32 cellular contexts compared by ENCODE assay signal in genomic region chr21:44322621-44323325, GRCh38. TPM values are rescaled to one million over a fixed set of nuclear protein-coding genes. Genes with fewer than 3 reads are reported as not detected.
"Had no signal": no experiment of that assay in that cellular context is flagged by ENCODE, and none has a peak within 500 bp of the region (broad histone marks: within the 10 kb centered on the region; RNA-seq: fewer than 3 reads in every experiment).

No MANE protein-coding gene starts in this region.

- H3K27me3 Mint-ChIP-seq: dendritic cell treated with granulocyte-macrophage colony-stimulating factor and Interleukin-4, amounts not matched to agents 40 ng/mL and 50 ng/mL, for 4 days; naive thymus-derived CD4-positive, alpha-beta T cell; stimulated activated memory B cell treated with anti-CD40 and anti-IgM and Interleukin-4, amounts not matched to agents 10 μg/mL and 1 μg/mL and 100 μg/mL, for 72 hours; stimulated activated naive CD8-positive, alpha-beta T cell treated with anti-CD3 and anti-CD28 coated beads, Interleukin-15, Interleukin-2, amounts not matched to agents 100 ng/mL and 50 ng/mL, for 24 hours had no signal

- H3K9ac ChIP-seq: neural progenitor cell had no signal

- FAIRE-seq: keratinocyte had no signal

- H3K4me2 ChIP-seq: neural progenitor cell had no signal

- H3K4me1 Mint-ChIP-seq: endodermal cell; mesothelial cell of epicardium; naive thymus-derived CD4-positive, alpha-beta T cell; nephron; neural progenitor cell; stimulated activated memory B cell treated with anti-CD40 and anti-IgM and Interleukin-4, amounts not matched to agents 10 μg/mL and 1 μg/mL and 100 μg/mL, for 72 hours had no signal

- H3K4me1 ChIP-seq: colonic mucosa, gastrocnemius medialis, neural progenitor cell, prostate gland, right atrium auricular region, sigmoid colon, upper lobe of left lung, uterus had no signal

- H3K9me3 ChIP-seq: colonic mucosa, gastrocnemius medialis, mucosa of descending colon, prostate gland, right atrium auricular region, sigmoid colon, thoracic aorta, tibial nerve, upper lobe of left lung, uterus had no signal

- H3K9me3 Mint-ChIP-seq: dendritic cell treated with granulocyte-macrophage colony-stimulating factor and Interleukin-4, amounts not matched to agents 40 ng/mL and 50 ng/mL, for 4 days; endodermal cell; mesothelial cell of epicardium; naive thymus-derived CD4-positive, alpha-beta T cell; nephron; neural progenitor cell; stimulated activated memory B cell treated with anti-CD40 and anti-IgM and Interleukin-4, amounts not matched to agents 10 μg/mL and 1 μg/mL and 100 μg/mL, for 72 hours; stimulated activated naive CD8-positive, alpha-beta T cell treated with anti-CD3 and anti-CD28 coated beads, Interleukin-15, Interleukin-2, amounts not matched to agents 100 ng/mL and 50 ng/mL, for 24 hours had no signal

- H3K27me3 ChIP-seq: colonic mucosa, gastrocnemius medialis, neural progenitor cell, right atrium auricular region, sigmoid colon, tibial nerve, upper lobe of left lung, uterus had no signal

- H3K36me3 ChIP-seq: gastrocnemius medialis, neural progenitor cell, uterus had no signal

- H2AFZ ChIP-seq: neural progenitor cell had no signal

- ATAC-seq: esophagus mucosa; mucosa of descending colon; naive thymus-derived CD4-positive, alpha-beta T cell; stimulated activated memory B cell treated with anti-CD40 and anti-IgM and Interleukin-4, amounts not matched to agents 10 μg/mL and 1 μg/mL and 100 μg/mL, for 72 hours had no signal

- H3K4me3 ChIP-seq: colonic mucosa, gastrocnemius medialis, lung, mucosa of descending colon, neural progenitor cell, prostate gland, right atrium auricular region, sigmoid colon, thoracic aorta, tibial nerve, upper lobe of left lung, uterus had no signal

- H3K27ac ChIP-seq: colonic mucosa, epithelial cell of prostate, gastrocnemius medialis, neural progenitor cell, prostate gland, right atrium auricular region, sigmoid colon, thoracic aorta, upper lobe of left lung, uterus had no signal

- H3K27ac Mint-ChIP-seq: dendritic cell treated with granulocyte-macrophage colony-stimulating factor and Interleukin-4, amounts not matched to agents 40 ng/mL and 50 ng/mL, for 4 days; endodermal cell; mesothelial cell of epicardium; nephron; neural progenitor cell; stimulated activated memory B cell treated with anti-CD40 and anti-IgM and Interleukin-4, amounts not matched to agents 10 μg/mL and 1 μg/mL and 100 μg/mL, for 72 hours; stimulated activated naive CD8-positive, alpha-beta T cell treated with anti-CD3 and anti-CD28 coated beads, Interleukin-15, Interleukin-2, amounts not matched to agents 100 ng/mL and 50 ng/mL, for 24 hours had no signal

- H3K4me3 Mint-ChIP-seq: dendritic cell treated with granulocyte-macrophage colony-stimulating factor and Interleukin-4, amounts not matched to agents 40 ng/mL and 50 ng/mL, for 4 days; endodermal cell; mesothelial cell of epicardium; naive thymus-derived CD4-positive, alpha-beta T cell; nephron; neural progenitor cell; stimulated activated memory B cell treated with anti-CD40 and anti-IgM and Interleukin-4, amounts not matched to agents 10 μg/mL and 1 μg/mL and 100 μg/mL, for 72 hours; stimulated activated naive CD8-positive, alpha-beta T cell treated with anti-CD3 and anti-CD28 coated beads, Interleukin-15, Interleukin-2, amounts not matched to agents 100 ng/mL and 50 ng/mL, for 24 hours had no signal

- H3K36me3 Mint-ChIP-seq: mesothelial cell of epicardium; naive thymus-derived CD4-positive, alpha-beta T cell; neural progenitor cell had no signal

- DNase-seq: colonic mucosa; effector CD8-positive, alpha-beta T cell; endodermal cell; foreskin fibroblast; gastrocnemius medialis; head of caudate nucleus; mesenchymal stem cell; mucosa of descending colon; naive thymus-derived CD4-positive, alpha-beta T cell; sigmoid colon; stimulated activated CD4-positive, alpha-beta T cell treated with anti-CD3 and anti-CD28 coated beads, Interleukin-2, amount 100 ng/mL, for 24 hours; stimulated activated CD4-positive, alpha-beta T cell treated with anti-CD3 and anti-CD28 coated beads, Interleukin-4, amount 100 ng/mL, for 24 hours; uterus had no signal

RNA-seq across cellular contexts. Expression of gene TRPM2, which starts 30.6 kb away (rescaled TPM):
- total RNA-seq: osteocyte had no signal

RNA-seq across cellular contexts. Expression of gene AIRE, which starts 37.1 kb away (rescaled TPM):
- total RNA-seq: esophagus mucosa, gastrocnemius medialis, glomerular endothelial cell, osteocyte, prostate gland, right atrium auricular region, sigmoid colon, skeletal muscle tissue, thoracic aorta, upper lobe of left lung had no signal
- polyA plus RNA-seq: keratinocyte, liver, lung had no signal
